25 cellular contexts compared by ENCODE assay signal in genomic region chr3:120569224-120569915, GRCh38. TPM values are rescaled to one million over a fixed set of nuclear protein-coding genes. Genes with fewer than 3 reads are reported as not detected.
A peak's percentile ranks its signal among the peaks of the same experiment; 100 is the strongest.
DNase-seq lines count a peak whose midpoint lies in the region; ATAC-seq and TF ChIP-seq lines count a peak whose summit lies in the region.
"Had no signal": no experiment of that assay in that cellular context is flagged by ENCODE, and none has a peak within 500 bp of the region (broad histone marks: within the 10 kb centered on the region; RNA-seq: fewer than 3 reads in every experiment).

No MANE protein-coding gene starts in this region.

- H3K27me3 ChIP-seq in right cardiac atrium (ENCODE audit: control insufficient read depth, insufficient read depth), result no peaks in the 10 kb centered on the region
- no peaks in the 10 kb centered on the region for H3K27me3 ChIP-seq in PC-3 (ENCODE audit: low read length)
- H3K27me3 ChIP-seq: body of pancreas, thyroid gland had no signal

- POLR2A ChIA-PET in PC-3 (lab: Charles Lee; ENCODE audit: unreplicated experiment), result no interaction called here

- WGBS in right cardiac atrium, result 53% methylated on average over 10 of the region's 10 CpGs

- H3K9me3 Mint-ChIP-seq in mesothelial cell of epicardium, result no peaks in the 10 kb centered on the region
- H3K9me3 Mint-ChIP-seq: activated naive CD4-positive, alpha-beta T cell treated with anti-CD3 and anti-CD28 coated beads, Interleukin-2, amount 50 U/mL, for 24 hours; dendritic cell treated with granulocyte-macrophage colony-stimulating factor and Interleukin-4, amounts not matched to agents 40 ng/mL and 50 ng/mL, for 4 days; natural killer cell treated with Interleukin-12 subunit alpha and Interleukin-12 subunit beta and Interleukin-15 and Interleukin-18, amount 100 ng/mL, for 72 hours had no signal

- intact Hi-C loops in right cardiac atrium (cut with DNase I), result loop anchor here in 1 of 4 donors (10.0 kb wide), 2 partner anchors 225 to 325 kb away; no protein-coding TSS in a partner anchor
- intact Hi-C loops in PC-3 (cut with micrococcal nuclease), result loop anchor here (5.0 to 10.0 kb wide), 3 partner anchors 123 to 675 kb away; no protein-coding TSS in a partner anchor

- peak; percentile 19 to 53 for ATAC-seq in right cardiac atrium
- ATAC-seq in HG03432 (IDR thresholded peaks at IDR 0.05; ENCODE audit: unreplicated experiment), result no peak
- no peak for ATAC-seq in GM21723 (IDR thresholded peaks at IDR 0.05; ENCODE audit: unreplicated experiment)
- no peak for ATAC-seq in PC-3
- ATAC-seq: body of pancreas; natural killer cell treated with Interleukin-12 subunit alpha and Interleukin-12 subunit beta and Interleukin-15 and Interleukin-18, amount 100 ng/mL, for 72 hours had no signal

- H3K9me3 ChIP-seq in right cardiac atrium (ENCODE audit: control insufficient read depth, low read length), result no peaks in the 10 kb centered on the region
- H3K9me3 ChIP-seq in PC-3 (ENCODE audit: low read length), result no peaks in the 10 kb centered on the region
- H3K9me3 ChIP-seq: body of pancreas, prostate gland, thyroid gland had no signal

- H3K9ac ChIP-seq in PC-3 (ENCODE audit: low read length), result no peak overlapping the region

- H3F3A ChIP-seq in PC-3 (ENCODE audit: low read length, unreplicated experiment), result no peaks in the 10 kb centered on the region

- H3K79me2 ChIP-seq in PC-3 (ENCODE audit: low read length), result no peaks in the 10 kb centered on the region

- no peak overlapping the region for H3K27ac Mint-ChIP-seq in mesothelial cell of epicardium
- H3K27ac Mint-ChIP-seq: activated naive CD4-positive, alpha-beta T cell treated with anti-CD3 and anti-CD28 coated beads, Interleukin-2, amount 50 U/mL, for 24 hours; dendritic cell treated with granulocyte-macrophage colony-stimulating factor and Interleukin-4, amounts not matched to agents 40 ng/mL and 50 ng/mL, for 4 days; natural killer cell treated with Interleukin-12 subunit alpha and Interleukin-12 subunit beta and Interleukin-15 and Interleukin-18, amount 100 ng/mL, for 72 hours had no signal

- no peak overlapping the region for H2AFZ ChIP-seq in PC-3 (ENCODE audit: low read length)

- H3K4me1 Mint-ChIP-seq in mesothelial cell of epicardium, result peaks cover 11% of the 10 kb centered on the region

- TF ChIP-seq CTCF in C4-2B (conservative IDR thresholded peaks at IDR 0.05), result no peak
- TF ChIP-seq CTCF in mesothelial cell of epicardium (IDR thresholded peaks at IDR 0.05; ENCODE audit: unreplicated experiment), result no peak
- TF ChIP-seq CTCF in PC-3 (conservative IDR thresholded peaks at IDR 0.05; ENCODE audit: low read depth, low read length), result no peak

- no peaks in the 10 kb centered on the region for H3K36me3 Mint-ChIP-seq in mesothelial cell of epicardium
- H3K36me3 Mint-ChIP-seq: activated naive CD4-positive, alpha-beta T cell treated with anti-CD3 and anti-CD28 coated beads, Interleukin-2, amount 50 U/mL, for 24 hours; CD14-positive monocyte; natural killer cell treated with Interleukin-12 subunit alpha and Interleukin-12 subunit beta and Interleukin-15 and Interleukin-18, amount 100 ng/mL, for 72 hours had no signal

- BruUV-seq in PC-3 (replicated peaks; lab: Mats Ljungman, UMichigan), result no TSS peak

- H3K36me3 ChIP-seq in PC-3 (ENCODE audit: low read depth, low read length), result no peaks in the 10 kb centered on the region
- H3K36me3 ChIP-seq: prostate gland, thyroid gland had no signal

- no peaks in the 10 kb centered on the region for H3K27me3 Mint-ChIP-seq in mesothelial cell of epicardium (ENCODE audit: low read depth)
- H3K27me3 Mint-ChIP-seq: activated naive CD4-positive, alpha-beta T cell treated with anti-CD3 and anti-CD28 coated beads, Interleukin-2, amount 50 U/mL, for 24 hours had no signal

- no peak overlapping the region for H3K4me3 Mint-ChIP-seq in mesothelial cell of epicardium
- H3K4me3 Mint-ChIP-seq: activated naive CD4-positive, alpha-beta T cell treated with anti-CD3 and anti-CD28 coated beads, Interleukin-2, amount 50 U/mL, for 24 hours; CD14-positive monocyte; dendritic cell treated with granulocyte-macrophage colony-stimulating factor and Interleukin-4, amounts not matched to agents 40 ng/mL and 50 ng/mL, for 4 days; natural killer cell treated with Interleukin-12 subunit alpha and Interleukin-12 subunit beta and Interleukin-15 and Interleukin-18, amount 100 ng/mL, for 72 hours had no signal

- H3K4me2 ChIP-seq in PC-3 (ENCODE audit: low read length), result no peak overlapping the region

- no peaks in the 10 kb centered on the region for H4K20me1 ChIP-seq in PC-3 (ENCODE audit: low read length)

- H3K27ac ChIP-seq in C4-2B (peak overlapping the region; percentile 85), right cardiac atrium (ENCODE audit: low read length) (no peak overlapping the region), PC-3 (ENCODE audit: low read length) (no peak overlapping the region)
- H3K27ac ChIP-seq: body of pancreas, epithelial cell of prostate, prostate gland, skin epidermis, thyroid gland had no signal

- CTCF ChIA-PET in PC-3 (lab: Charles Lee), result interaction anchor here (0.7 kb wide), 1 partner anchor 205 kb away, joined by 6 read pairs; no protein-coding TSS in a partner anchor

- no peak overlapping the region for H3K4me3 ChIP-seq in right cardiac atrium (ENCODE audit: low read length)
- H3K4me3 ChIP-seq in PC-3 (ENCODE audit: low read length), result no peak overlapping the region
- H3K4me3 ChIP-seq: body of pancreas, prostate gland, skin epidermis, thyroid gland had no signal

- H3K4me1 ChIP-seq in right cardiac atrium (ENCODE audit: control insufficient read depth, insufficient read depth, low read length), result peaks cover 3% of the 10 kb centered on the region
- H3K4me1 ChIP-seq in PC-3 (ENCODE audit: insufficient read depth, low read length), result peaks cover 9% of the 10 kb centered on the region; the same call in 1 of the 2 replicates
- H3K4me1 ChIP-seq: prostate gland had no signal

- no peaks in the 10 kb centered on the region for H3K9me2 ChIP-seq in PC-3 (replicated peaks; ENCODE audit: low read length)

- DNase-seq in HT1080 (ENCODE audit: low read depth), result peak; percentile 71
- peak; percentile 36 for DNase-seq in astrocyte of the hippocampus (ENCODE audit: low read depth, low spot score)
- DNase-seq in right cardiac atrium, result no peak
- no peak for DNase-seq in mesothelial cell of epicardium (ENCODE audit: low spot score in 2 of 2, unreplicated experiment in 2 of 2)
- no peak for DNase-seq in PC-3
- DNase-seq: ACHN; body of pancreas; foreskin melanocyte; GF-D8; NCI-H1105 treated with DMSO at 0.1 percent for 48 hours; NCI-H2081 treated with DMSO at 0.1 percent for 48 hours; NCI-H524 treated with DMSO at 0.1 percent for 48 hours; stimulated activated CD4-positive, alpha-beta T cell treated with anti-CD3 and anti-CD28 coated beads, Interleukin-2, amount 100 ng/mL, for 48 hours; stimulated activated naive CD4-positive, alpha-beta T cell treated with Interleukin-2 at 50 U/mL for 16 hours; thyroid gland had no signal

RNA-seq across cellular contexts. Expression of gene NDUFB4, which starts 26.8 kb away (rescaled TPM):
- 188 and 294 TPM in 2 replicates for total RNA-seq in HT1080 (2014; rRNA removed; shearing (Covaris generic))
- polyA plus RNA-seq in HT1080 (2015; cell fraction: cytosol; rRNA removed), result 208 and 296 TPM in 2 replicates
- 107 and 138 TPM in 2 replicates for polyA plus RNA-seq in HT1080 (2015; cell fraction: nucleus; rRNA removed)
- total RNA-seq in right cardiac atrium (100 to 1,000 TPM; 286 to 426 (median 372) TPM), mesothelial cell of epicardium (103 to 108 TPM (median 103 TPM) in 3 replicates), PC-3 (2014; rRNA removed) (239 and 283 TPM in 2 replicates)
- polyA plus RNA-seq in right cardiac atrium, result 667 TPM

Comparison
In these comparisons a context has a peak if more than half of its experiments do, and no peak if none do; other contexts are left out.
1. DNase-seq: peak in HT1080 (single experiment) and astrocyte of the hippocampus (single experiment); none in right cardiac atrium (0 of 3), mesothelial cell of epicardium (0 of 2) and PC-3 (single experiment).
2. ATAC-seq: peak in right cardiac atrium (2 of 2); none in HG03432 (single experiment), GM21723 (single experiment) and PC-3 (single experiment).